16 cellular contexts compared by ENCODE assay signal in genomic region chr16:8908779-8909468, GRCh38. TPM values are rescaled to one million over a fixed set of nuclear protein-coding genes. Genes with fewer than 3 reads are reported as not detected.
DNase-seq lines count a peak whose midpoint lies in the region; TF ChIP-seq lines count a peak whose summit lies in the region.
"Had no signal": no experiment of that assay in that cellular context is flagged by ENCODE, and none has a peak within 500 bp of the region (broad histone marks: within the 10 kb centered on the region; RNA-seq: fewer than 3 reads in every experiment).

No MANE protein-coding gene starts in this region.

- H3K4me1 ChIP-seq in spleen (peaks cover 0 to 9% (median 2%) of the 10 kb centered on the region in 6 donors), uterus (no peaks in the 10 kb centered on the region), thyroid gland (no peaks in the 10 kb centered on the region)
- H3K4me1 ChIP-seq: sigmoid colon had no signal

- no peaks in the 10 kb centered on the region for H3K9me3 Mint-ChIP-seq in dendritic cell treated with granulocyte-macrophage colony-stimulating factor and Interleukin-4, amounts not matched to agents 40 ng/mL and 50 ng/mL, for 4 days
- no peaks in the 10 kb centered on the region for H3K9me3 Mint-ChIP-seq in osteocyte (ENCODE audit: unreplicated experiment)
- H3K9me3 Mint-ChIP-seq: activated T-helper 2 cell treated with anti-CD3 and anti-CD28 coated beads, Interferon-gamma antibody, Interleukin-2, Interleukin-4, amounts not matched to agents 10 μg/mL and 5 μg/mL and 100 μg/mL, durations not matched to agents 14 hours and 24 hours and 36 hours had no signal

- no peak overlapping the region for H3K4me3 ChIP-seq in spleen
- no peak overlapping the region for H3K4me3 ChIP-seq in uterus
- no peak overlapping the region for H3K4me3 ChIP-seq in thyroid gland (replicated peaks in 1 of 3)
- H3K4me3 ChIP-seq: sigmoid colon, thoracic aorta had no signal

- 72 to 82% (median 77%) methylated on average over 8 of the region's 8 CpGs for WGBS in spleen, 5 donors
- WGBS in thyroid gland, 2 donors: 88 to 91% methylated on average over 8 of the region's 8 CpGs

- H3K4me3 Mint-ChIP-seq in dendritic cell treated with granulocyte-macrophage colony-stimulating factor and Interleukin-4, amounts not matched to agents 40 ng/mL and 50 ng/mL, for 4 days: no peak overlapping the region
- H3K4me3 Mint-ChIP-seq in osteocyte (ENCODE audit: unreplicated experiment): no peak overlapping the region

- H3K4me1 Mint-ChIP-seq in dendritic cell treated with granulocyte-macrophage colony-stimulating factor and Interleukin-4, amounts not matched to agents 40 ng/mL and 50 ng/mL, for 4 days (ENCODE audit: low read depth): peaks cover 19% of the 10 kb centered on the region
- no peaks in the 10 kb centered on the region for H3K4me1 Mint-ChIP-seq in osteocyte (ENCODE audit: unreplicated experiment)

- H3K27ac Mint-ChIP-seq in dendritic cell treated with granulocyte-macrophage colony-stimulating factor and Interleukin-4, amounts not matched to agents 40 ng/mL and 50 ng/mL, for 4 days: peak overlapping the region; percentile 42
- H3K27ac Mint-ChIP-seq in osteocyte (ENCODE audit: unreplicated experiment): peak overlapping the region; percentile 38
- H3K27ac Mint-ChIP-seq: activated T-helper 2 cell treated with anti-CD3 and anti-CD28 coated beads, Interferon-gamma antibody, Interleukin-2, Interleukin-4, amounts not matched to agents 10 μg/mL and 5 μg/mL and 100 μg/mL, durations not matched to agents 14 hours and 24 hours and 36 hours had no signal

- H3K27me3 ChIP-seq in spleen (replicated peaks in 1 of 7) (no peaks in the 10 kb centered on the region), uterus (no peaks in the 10 kb centered on the region), thyroid gland (no peaks in the 10 kb centered on the region)
- H3K27me3 ChIP-seq: sigmoid colon had no signal

- TF ChIP-seq CTCF in osteocyte (IDR thresholded peaks at IDR 0.05) (no peak), spleen (IDR thresholded peaks at IDR 0.05 in 8 of 11, conservative IDR thresholded peaks at IDR 0.05 in 3 of 11) (no peak), uterus (IDR thresholded peaks at IDR 0.05) (no peak), thyroid gland (IDR thresholded peaks at IDR 0.05) (no peak)

- H3K36me3 Mint-ChIP-seq in dendritic cell treated with granulocyte-macrophage colony-stimulating factor and Interleukin-4, amounts not matched to agents 40 ng/mL and 50 ng/mL, for 4 days (ENCODE audit: low read depth): peaks cover 98% of the 10 kb centered on the region
- peaks cover 36% of the 10 kb centered on the region for H3K36me3 Mint-ChIP-seq in osteocyte (ENCODE audit: unreplicated experiment)

- H3K36me3 ChIP-seq in spleen: peaks cover 3 to 100% (median 95%) of the 10 kb centered on the region in 6 donors
- no peaks in the 10 kb centered on the region for H3K36me3 ChIP-seq in uterus
- H3K36me3 ChIP-seq in thyroid gland: peaks cover 50 to 63% of the 10 kb centered on the region in 2 donors

- intact Hi-C loops in dendritic cell treated with granulocyte-macrophage colony-stimulating factor and Interleukin-4, amounts not matched to agents 40 ng/mL and 50 ng/mL, for 4 days (cut with micrococcal nuclease): loop anchor here (5.0 to 10.0 kb wide), 3 partner anchors 98 to 226 kb away; no protein-coding TSS in a partner anchor
- intact Hi-C loops in spleen (cut with DNase I; ENCODE audit: low total_unique reads): no loop called here
- intact Hi-C loops in uterus (cut with DNase I; ENCODE audit: low total_unique reads): no loop called here
- intact Hi-C loops in thyroid gland (cut with DNase I): no loop called here

- no peaks in the 10 kb centered on the region for H3K27me3 Mint-ChIP-seq in dendritic cell treated with granulocyte-macrophage colony-stimulating factor and Interleukin-4, amounts not matched to agents 40 ng/mL and 50 ng/mL, for 4 days
- no peaks in the 10 kb centered on the region for H3K27me3 Mint-ChIP-seq in osteocyte (ENCODE audit: unreplicated experiment)

- DNase-seq in NOMO-1 (lab: John Stamatoyannopoulos, UW; ENCODE audit: unreplicated experiment in 2 of 2) (peak; percentile 8 to 32), NOMO-1 treated with dmso at 0.1 percent for 144 hours (lab: John Stamatoyannopoulos, UW; ENCODE audit: unreplicated experiment) (no peak), NOMO-1 treated with DMSO at 0.1 percent for 48 hours (lab: John Stamatoyannopoulos, UW; ENCODE audit: unreplicated experiment) (peak; percentile 46), osteocyte (ENCODE audit: extremely low spot score, unreplicated experiment) (no peak), spleen (no peak), uterus (no peak), thyroid gland (no peak)
- DNase-seq: 8988T, DMS153, NCI-H1105 treated with DMSO at 0.1 percent for 48 hours, NCI-H524, SHP77, sigmoid colon had no signal

- no peaks in the 10 kb centered on the region for H3K9me3 ChIP-seq in spleen
- H3K9me3 ChIP-seq in uterus: no peaks in the 10 kb centered on the region
- H3K9me3 ChIP-seq in thyroid gland: no peaks in the 10 kb centered on the region
- H3K9me3 ChIP-seq: sigmoid colon, thoracic aorta had no signal

- H3K27ac ChIP-seq in spleen (peak overlapping the region in 1 of 8 donors; percentile 25), uterus (no peak overlapping the region), thyroid gland (no peak overlapping the region)
- H3K27ac ChIP-seq: sigmoid colon, thoracic aorta had no signal

- TF ChIP-seq POLR2A in spleen (IDR thresholded peaks at IDR 0.05): no peak
- no peak for TF ChIP-seq POLR2A in uterus (IDR thresholded peaks at IDR 0.05)
- no peak for TF ChIP-seq POLR2A in thyroid gland (IDR thresholded peaks at IDR 0.05)

RNA-seq across cellular contexts. Expression of gene LITAFD, which starts 26.8 kb away (rescaled TPM):
- not detected in 2 replicates for total RNA-seq in osteocyte
- not detected for total RNA-seq in spleen
- polyA plus RNA-seq in spleen: not detected
- total RNA-seq in uterus: not detected
- not detected for total RNA-seq in thyroid gland
- total RNA-seq: activated T-helper 2 cell treated with anti-CD3 and anti-CD28 coated beads, Interferon-gamma antibody, Interleukin-2, Interleukin-4, amounts not matched to agents 10 μg/mL and 5 μg/mL and 100 μg/mL, durations not matched to agents 14 hours and 24 hours and 36 hours; sigmoid colon; thoracic aorta had no signal
- polyA plus RNA-seq: sigmoid colon had no signal

RNA-seq across cellular contexts. Expression of gene CARHSP1, which starts 40.1 kb away (rescaled TPM):
- total RNA-seq in osteocyte (69.6 and 70.2 TPM in 2 replicates), spleen (10 to 100 TPM; 45.5 to 75.2 (median 53.2) TPM), uterus (10 to 100 TPM; 20.0 to 79.2 (median 67.4) TPM), thyroid gland (10 to 100 TPM; 43.4 to 67.5 (median 61.1) TPM)
- 10 to 100 TPM; 42.6 to 98.0 (median 84.2) TPM for polyA plus RNA-seq in spleen

RNA-seq across cellular contexts. Expression of gene USP7, which starts 54.8 kb away (rescaled TPM):
- total RNA-seq in osteocyte: 81.6 and 88.2 TPM in 2 replicates
- 100 to 1,000 TPM; 102 to 145 (median 128) TPM for total RNA-seq in spleen
- polyA plus RNA-seq in spleen: 10 to 100 TPM; 26.1 to 34.6 (median 29.6) TPM
- 100 to 1,000 TPM in 2 of 4 donors, 10 to 100 TPM in 2; 20.9 to 223 (median 122) TPM for total RNA-seq in uterus
- 10 to 100 TPM; 57.9 to 93.6 (median 85.5) TPM for total RNA-seq in thyroid gland

Comparison
In these comparisons a context has a peak if more than half of its experiments do, and no peak if none do; other contexts are left out.
1. DNase-seq: peak in NOMO-1 (2 of 2) and NOMO-1 treated with DMSO at 0.1 percent for 48 hours (single experiment); none in NOMO-1 treated with dmso at 0.1 percent for 144 hours (single experiment), osteocyte (single experiment), spleen (single experiment), uterus (0 of 2) and thyroid gland (0 of 2).